Comparison of ENCODE assay signal across 8 cellular contexts in genomic region chr13:50910483-50910805, GRCh38. TPM values are rescaled to one million over a fixed set of nuclear protein-coding genes. Genes with fewer than 3 reads are reported as not detected.
DNase-seq lines count a peak whose midpoint lies in the region; ATAC-seq, FAIRE-seq and TF ChIP-seq lines count a peak whose summit lies in the region.

No MANE protein-coding gene starts in this region.

- H3K4me3 ChIP-seq in adrenal gland (peak overlapping the region in 3 of 4 donors; percentile 35 to 78 (median 49)), hepatocyte (peak overlapping the region; percentile 97)

- peak; percentile 21 for FAIRE-seq in GM12892 (lab: Jason Lieb, UNC)

- peaks cover 40% of the 10 kb centered on the region for H3K79me2 ChIP-seq in hepatocyte

- H2AFZ ChIP-seq in hepatocyte: peak overlapping the region; percentile 81

- H3K4me2 ChIP-seq in hepatocyte: peak overlapping the region; percentile 99

- H3K4me1 ChIP-seq in adrenal gland (replicated peaks in 1 of 2) (peaks cover 3 to 19% of the 10 kb centered on the region in 2 donors), hepatocyte (ENCODE audit: insufficient read depth) (peaks cover 23% of the 10 kb centered on the region)

- WGBS in adrenal gland, 4 donors: 1 to 11% (median 2%) methylated on average over 10 to 13 of the region's 13 CpGs
- WGBS in hepatocyte (ENCODE audit: low lambda C conversion rate, missing lambda C conversion rate): 8% methylated on average over 13 of the region's 13 CpGs

- no peak for ATAC-seq in GM18520 (IDR thresholded peaks at IDR 0.05; ENCODE audit: unreplicated experiment)

- H3K9me3 ChIP-seq in adrenal gland (replicated peaks in 1 of 3) (no peaks in the 10 kb centered on the region), hepatocyte (ENCODE audit: low read depth) (no peaks in the 10 kb centered on the region)

- intact Hi-C loops in adrenal gland (cut with DNase I): loop anchor here in 1 of 2 donors (10.0 kb wide), 1 partner anchor 936 kb away; no protein-coding TSS in a partner anchor

- peak; percentile 56 for DNase-seq in AG08396 (ENCODE audit: low spot score)
- DNase-seq in GM12892 (ENCODE audit: insufficient read length): no peak
- DNase-seq in NCI-H146 (lab: John Stamatoyannopoulos, UW): peak; percentile 48
- peak in 3 of 7 donors; percentile 41 to 48 (median 42) for DNase-seq in adrenal gland
- no peak for DNase-seq in hepatocyte (ENCODE audit: low spot score)
- peak; percentile 19 for DNase-seq in renal cortical epithelial cell (ENCODE audit: low read depth)
- DNase-seq in NCI-H1436 treated with DMSO at 0.1 percent for 48 hours (lab: John Stamatoyannopoulos, UW): no peak

- H3K27ac ChIP-seq in adrenal gland: peak overlapping the region in 4 of 5 donors; percentile 71 to 94 (median 86)
- H3K27ac ChIP-seq in hepatocyte: peak overlapping the region; percentile 95

- no peaks in the 10 kb centered on the region for H3K9me2 ChIP-seq in hepatocyte (replicated peaks; ENCODE audit: insufficient read depth)

- no peaks in the 10 kb centered on the region for H4K20me1 ChIP-seq in hepatocyte (ENCODE audit: insufficient read depth, poor library complexity, severe bottlenecking)

- TF ChIP-seq CTCF in adrenal gland (IDR thresholded peaks at IDR 0.05) (no peak), hepatocyte (IDR thresholded peaks at IDR 0.05; ENCODE audit: poor library complexity) (peak; percentile 2)

- TF ChIP-seq POLR2A in GM12892 (IDR thresholded peaks at IDR 0.05; ENCODE audit: low read depth, low read length) (no peak; the same call in 1 of the 2 replicates), adrenal gland (IDR thresholded peaks at IDR 0.05) (no peak)

- no peaks in the 10 kb centered on the region for H3K27me3 ChIP-seq in adrenal gland
- no peaks in the 10 kb centered on the region for H3K27me3 ChIP-seq in hepatocyte

- H3K36me3 ChIP-seq in adrenal gland (replicated peaks in 1 of 2) (no peaks in the 10 kb centered on the region), hepatocyte (replicated peaks; ENCODE audit: insufficient read depth, low read depth) (no peaks in the 10 kb centered on the region)

RNA-seq across cellular contexts. Expression of gene RNASEH2B, which starts 0.9 kb away (rescaled TPM):
- 83.1 TPM for polyA plus RNA-seq in GM12892 (2012; ENCODE audit: missing spikeins)
- total RNA-seq in adrenal gland (10 to 100 TPM; 23.5 to 37.5 (median 29.0) TPM), hepatocyte (30.9 and 42.5 TPM in 2 replicates), renal cortical epithelial cell (32.7 and 51.4 TPM in 2 replicates)
- polyA plus RNA-seq in adrenal gland (10 to 100 TPM; 37.1 to 77.1 (median 50.9) TPM), hepatocyte (22.3 and 27.5 TPM in 2 replicates)

Comparison
In these comparisons a context has a peak if more than half of its experiments do, and no peak if none do; other contexts are left out.
1. DNase-seq: peak in AG08396 (single experiment), NCI-H146 (single experiment) and renal cortical epithelial cell (single experiment); none in GM12892 (single experiment), hepatocyte (single experiment) and NCI-H1436 treated with DMSO at 0.1 percent for 48 hours (single experiment).